13 cellular contexts compared by ENCODE assay signal in the genomic region with DNA sequence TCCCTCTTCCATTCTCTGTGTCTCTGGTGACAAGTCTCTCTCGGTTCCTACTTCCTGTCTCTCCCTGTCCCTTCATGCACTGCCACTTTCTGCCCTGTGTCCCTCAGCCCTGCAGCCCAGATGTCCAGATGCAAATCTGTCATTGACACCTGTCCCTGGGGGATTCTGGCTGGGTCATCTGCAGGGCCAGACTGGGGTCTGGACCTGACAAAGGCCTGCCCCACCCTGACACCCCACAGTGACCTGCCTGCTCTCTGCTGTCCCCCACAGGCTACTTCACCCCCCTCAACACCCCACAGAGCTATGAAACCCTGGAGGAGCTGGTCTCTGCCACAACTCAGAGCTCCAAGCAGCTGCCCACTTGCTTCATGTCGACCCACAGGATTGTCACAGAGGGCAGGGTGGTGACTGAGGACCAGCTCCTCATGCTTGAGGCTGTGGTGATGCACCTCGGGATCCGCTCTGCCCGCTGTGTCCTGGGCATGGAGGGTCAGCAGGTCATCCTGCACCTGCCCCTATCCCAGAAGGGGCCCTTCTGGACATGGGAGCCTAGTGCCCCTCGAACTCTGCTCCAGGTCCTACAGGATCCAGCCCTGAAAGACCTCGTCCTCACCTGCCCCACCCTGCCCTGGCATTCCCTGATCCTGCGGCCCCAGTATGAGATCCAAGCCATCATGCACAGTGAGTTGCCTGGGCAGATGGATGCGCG. TPM values are rescaled to one million over a fixed set of nuclear protein-coding genes. Genes with fewer than 3 reads are reported as not detected.
A peak's percentile ranks its signal among the peaks of the same experiment; 100 is the strongest.
DNase-seq lines count a peak whose midpoint lies in the region; ATAC-seq lines count a peak whose summit lies in the region.
"Had no signal": no experiment of that assay in that cellular context is flagged by ENCODE, and none has a peak within 500 bp of the region (broad histone marks: within the 10 kb centered on the region; RNA-seq: fewer than 3 reads in every experiment).

No MANE protein-coding gene starts in this region.

- no peak overlapping the region for H3K4me2 ChIP-seq in neuronal stem cell (ENCODE audit: insufficient read depth, low read length, poor library complexity, severe bottlenecking)

- H3K79me1 ChIP-seq in neuronal stem cell (ENCODE audit: low read depth, low read length) = no peaks in the 10 kb centered on the region

- no peaks in the 10 kb centered on the region for H3K9me3 ChIP-seq in neuronal stem cell (replicated peaks in 1 of 2; ENCODE audit: control insufficient read depth in 2 of 2, insufficient read depth in 1 of 2, low read depth in 1 of 2, low read length in 2 of 2)

- intact Hi-C loops in activated CD4-positive, alpha-beta memory T cell treated with anti-CD3 and anti-CD28 coated beads for 36 hours (cut with micrococcal nuclease) = no loop called here

- H2BK120ac ChIP-seq in neuronal stem cell (ENCODE audit: low read depth, low read length) = no peak overlapping the region

- no peaks in the 10 kb centered on the region for H3K9me3 Mint-ChIP-seq in activated CD4-positive, alpha-beta memory T cell treated with anti-CD3 and anti-CD28 coated beads, Interleukin-2, amount 10 ng/mL, durations not matched to agents 7 days and 5 days
- H3K9me3 Mint-ChIP-seq in activated CD4-positive, alpha-beta memory T cell treated with anti-CD3 and anti-CD28 coated beads for 36 hours = no peaks in the 10 kb centered on the region
- H3K9me3 Mint-ChIP-seq: activated T-cell treated with anti-CD3 and anti-CD28 coated beads, Interleukin-2, amount 50 U/mL, for 4 hours had no signal

- H2BK15ac ChIP-seq in neuronal stem cell (ENCODE audit: low read length) = no peak overlapping the region

- H2BK12ac ChIP-seq in neuronal stem cell (ENCODE audit: low read length) = no peak overlapping the region

- H3K4ac ChIP-seq in neuronal stem cell (ENCODE audit: low read length) = no peak overlapping the region

- H3K18ac ChIP-seq in neuronal stem cell (ENCODE audit: low read length) = peak overlapping the region; percentile 27

- peaks cover 74% of the 10 kb centered on the region for H3K36me3 Mint-ChIP-seq in activated CD4-positive, alpha-beta memory T cell treated with anti-CD3 and anti-CD28 coated beads, Interleukin-2, amount 10 ng/mL, durations not matched to agents 7 days and 5 days (ENCODE audit: low read depth)
- H3K36me3 Mint-ChIP-seq in activated CD4-positive, alpha-beta memory T cell treated with anti-CD3 and anti-CD28 coated beads for 36 hours = peaks cover 18% of the 10 kb centered on the region

- H3K27ac Mint-ChIP-seq in activated CD4-positive, alpha-beta memory T cell treated with anti-CD3 and anti-CD28 coated beads, Interleukin-2, amount 10 ng/mL, durations not matched to agents 7 days and 5 days = peak overlapping the region; percentile 8
- H3K27ac Mint-ChIP-seq in activated CD4-positive, alpha-beta memory T cell treated with anti-CD3 and anti-CD28 coated beads for 36 hours = no peak overlapping the region
- H3K27ac Mint-ChIP-seq: activated CD4-positive, alpha-beta T cell treated with anti-CD3 and anti-CD28 coated beads for 36 hours had no signal

- H3K27ac ChIP-seq in neuronal stem cell (replicated peaks; ENCODE audit: low read length) = no peak overlapping the region

- peak overlapping the region; percentile 74 for H2AK5ac ChIP-seq in neuronal stem cell (ENCODE audit: low read depth, low read length)

- DNase-seq in activated CD4-positive, alpha-beta memory T cell treated with anti-CD3 and anti-CD28 coated beads, Interleukin-2, amount 10 ng/mL, durations not matched to agents 7 days and 5 days = no peak
- DNase-seq in activated CD4-positive, alpha-beta memory T cell treated with anti-CD3 and anti-CD28 coated beads for 36 hours = no peak
- DNase-seq in neuronal stem cell (ENCODE audit: low spot score) = no peak
- DNase-seq in NCI-H1092 (lab: John Stamatoyannopoulos, UW) = no peak
- DNase-seq in NOMO-1 treated with dmso at 0.1 percent for 144 hours (lab: John Stamatoyannopoulos, UW; ENCODE audit: unreplicated experiment) = no peak
- DNase-seq: activated CD4-positive, alpha-beta T cell treated with anti-CD3 and anti-CD28 coated beads for 36 hours; activated T-cell treated with anti-CD3 and anti-CD28 coated beads, Interleukin-2, amount 50 U/mL, for 4 hours; mammary epithelial cell; NCI-H2081; NCI-H524 treated with DMSO at 0.1 percent for 48 hours; nucleus accumbens; small intestine had no signal

- no peak for ATAC-seq in SK-N-SH treated with all-trans-retinoic acid at 6 μM for 48 hours
- ATAC-seq: activated CD4-positive, alpha-beta T cell treated with anti-CD3 and anti-CD28 coated beads for 36 hours; activated T-cell treated with anti-CD3 and anti-CD28 coated beads, Interleukin-2, amount 50 U/mL, for 4 hours had no signal

- H3K27me3 ChIP-seq in neuronal stem cell (ENCODE audit: control insufficient read depth in 3 of 3, insufficient read depth in 3 of 3, low read depth in 1 of 3, low read length in 3 of 3) = no peaks in the 10 kb centered on the region

- CTCF ChIA-PET in activated CD4-positive, alpha-beta memory T cell treated with anti-CD3 and anti-CD28 coated beads, Interleukin-2, amount 10 ng/mL, durations not matched to agents 7 days and 5 days (lab: Charles Lee) = interaction anchor here (0.6 kb wide), 1 partner anchor 48 kb away, joined by 3 read pairs; no protein-coding TSS in a partner anchor
- CTCF ChIA-PET in activated CD4-positive, alpha-beta memory T cell treated with anti-CD3 and anti-CD28 coated beads for 36 hours (lab: Charles Lee) = interaction anchor here (0.8 kb wide), 1 partner anchor 12 kb away, joined by 3 read pairs; no protein-coding TSS in a partner anchor

- no peaks in the 10 kb centered on the region for H3K27me3 Mint-ChIP-seq in activated CD4-positive, alpha-beta memory T cell treated with anti-CD3 and anti-CD28 coated beads, Interleukin-2, amount 10 ng/mL, durations not matched to agents 7 days and 5 days
- no peaks in the 10 kb centered on the region for H3K27me3 Mint-ChIP-seq in activated CD4-positive, alpha-beta memory T cell treated with anti-CD3 and anti-CD28 coated beads for 36 hours
- H3K27me3 Mint-ChIP-seq: activated CD4-positive, alpha-beta T cell treated with anti-CD3 and anti-CD28 coated beads for 36 hours had no signal

- H3K14ac ChIP-seq in neuronal stem cell (ENCODE audit: low read length) = no peak overlapping the region

- H3K4me3 Mint-ChIP-seq in activated CD4-positive, alpha-beta memory T cell treated with anti-CD3 and anti-CD28 coated beads, Interleukin-2, amount 10 ng/mL, durations not matched to agents 7 days and 5 days = no peak overlapping the region
- no peak overlapping the region for H3K4me3 Mint-ChIP-seq in activated CD4-positive, alpha-beta memory T cell treated with anti-CD3 and anti-CD28 coated beads for 36 hours
- H3K4me3 Mint-ChIP-seq: activated CD4-positive, alpha-beta T cell treated with anti-CD3 and anti-CD28 coated beads for 36 hours; activated T-cell treated with anti-CD3 and anti-CD28 coated beads, Interleukin-2, amount 50 U/mL, for 4 hours had no signal

- no peak overlapping the region for H3K4me3 ChIP-seq in neuronal stem cell (ENCODE audit: low read length in 2 of 2)

- H3K4me1 Mint-ChIP-seq in activated CD4-positive, alpha-beta memory T cell treated with anti-CD3 and anti-CD28 coated beads, Interleukin-2, amount 10 ng/mL, durations not matched to agents 7 days and 5 days = peaks cover 48% of the 10 kb centered on the region
- peaks cover 29% of the 10 kb centered on the region for H3K4me1 Mint-ChIP-seq in activated CD4-positive, alpha-beta memory T cell treated with anti-CD3 and anti-CD28 coated beads for 36 hours (ENCODE audit: low read depth)

- POLR2A ChIA-PET in activated CD4-positive, alpha-beta memory T cell treated with anti-CD3 and anti-CD28 coated beads, Interleukin-2, amount 10 ng/mL, durations not matched to agents 7 days and 5 days (lab: Charles Lee) = interaction anchor here (0.6 to 2.0 kb wide), 2 partner anchors 10 to 11 kb away, joined by 4 to 7 read pairs; no protein-coding TSS in a partner anchor
- POLR2A ChIA-PET in activated CD4-positive, alpha-beta memory T cell treated with anti-CD3 and anti-CD28 coated beads for 36 hours (lab: Charles Lee) = no interaction called here

- H3K23ac ChIP-seq in neuronal stem cell (ENCODE audit: low read depth, low read length, poor library complexity) = no peak overlapping the region

- no peak overlapping the region for H3K9ac ChIP-seq in neuronal stem cell (ENCODE audit: low read depth, low read length, poor library complexity)

- H2BK5ac ChIP-seq in neuronal stem cell (ENCODE audit: low read length) = peak overlapping the region; percentile 75

- no CpG with 5 or more reads among the region's 10 CpGs for WGBS in neuronal stem cell (ENCODE audit: extremely low coverage in 2 of 2, insufficient read length in 2 of 2, insufficient replicate concordance in 1 of 2), 2 donors

- peak overlapping the region; percentile 46 for H2AFZ ChIP-seq in neuronal stem cell (ENCODE audit: low read length)

- H3K4me1 ChIP-seq in neuronal stem cell (ENCODE audit: control insufficient read depth in 2 of 2, insufficient read depth in 1 of 2, low read depth in 1 of 2, low read length in 2 of 2) = no peaks in the 10 kb centered on the region

- peaks cover 2 to 17% of the 10 kb centered on the region in 2 donors for H3K36me3 ChIP-seq in neuronal stem cell (replicated peaks in 1 of 2; ENCODE audit: control insufficient read depth in 2 of 2, insufficient read depth in 2 of 2, low read length in 2 of 2)

- peak overlapping the region; percentile 21 for H4K8ac ChIP-seq in neuronal stem cell (ENCODE audit: low read depth, low read length)

- H4K91ac ChIP-seq in neuronal stem cell (ENCODE audit: low read depth, low read length, poor library complexity) = no peak overlapping the region

RNA-seq across cellular contexts. Expression of gene THEMIS2, which starts 7.2 kb away (rescaled TPM):
- total RNA-seq in activated CD4-positive, alpha-beta memory T cell treated with anti-CD3 and anti-CD28 coated beads, Interleukin-2, amount 10 ng/mL, durations not matched to agents 7 days and 5 days = 10 to 100 TPM; 58.9 to 60.1 TPM
- 10 to 100 TPM; 27.4 to 29.3 TPM for total RNA-seq in activated CD4-positive, alpha-beta memory T cell treated with anti-CD3 and anti-CD28 coated beads for 36 hours
- 3.3 TPM for polyA plus RNA-seq in neuronal stem cell (2013, experiment 1 of 2)
- 3.7 TPM for polyA plus RNA-seq in neuronal stem cell (2013, experiment 2 of 2)

RNA-seq across cellular contexts. Expression of gene RPA2, which starts 34.8 kb away (rescaled TPM):
- total RNA-seq in activated CD4-positive, alpha-beta memory T cell treated with anti-CD3 and anti-CD28 coated beads, Interleukin-2, amount 10 ng/mL, durations not matched to agents 7 days and 5 days = 10 to 100 TPM; 76.7 to 78.8 TPM
- 10 to 100 TPM; 90.2 to 94.8 TPM for total RNA-seq in activated CD4-positive, alpha-beta memory T cell treated with anti-CD3 and anti-CD28 coated beads for 36 hours
- 53.8 TPM for polyA plus RNA-seq in neuronal stem cell (2013, experiment 1 of 2)
- 52.0 TPM for polyA plus RNA-seq in neuronal stem cell (2013, experiment 2 of 2)

RNA-seq across cellular contexts. Expression of gene PPP1R8, which starts 48.9 kb away (rescaled TPM):
- 10 to 100 TPM; 48.5 to 51.2 TPM for total RNA-seq in activated CD4-positive, alpha-beta memory T cell treated with anti-CD3 and anti-CD28 coated beads, Interleukin-2, amount 10 ng/mL, durations not matched to agents 7 days and 5 days
- total RNA-seq in activated CD4-positive, alpha-beta memory T cell treated with anti-CD3 and anti-CD28 coated beads for 36 hours = 10 to 100 TPM; 42.9 to 43.8 TPM
- polyA plus RNA-seq in neuronal stem cell (2013, experiment 1 of 2) = 48.8 TPM
- polyA plus RNA-seq in neuronal stem cell (2013, experiment 2 of 2) = 47.3 TPM

RNA-seq across cellular contexts. Expression of gene SMPDL3B, which starts 55.3 kb away (rescaled TPM):
- total RNA-seq in activated CD4-positive, alpha-beta memory T cell treated with anti-CD3 and anti-CD28 coated beads, Interleukin-2, amount 10 ng/mL, durations not matched to agents 7 days and 5 days = under 1 TPM; 0.76 to 0.93 TPM
- under 1 TPM; 0.36 to 0.46 TPM for total RNA-seq in activated CD4-positive, alpha-beta memory T cell treated with anti-CD3 and anti-CD28 coated beads for 36 hours
- polyA plus RNA-seq in neuronal stem cell (2013, experiment 1 of 2) = 1.3 TPM
- polyA plus RNA-seq in neuronal stem cell (2013, experiment 2 of 2) = 1.6 TPM
